8 cellular contexts compared by ENCODE assay signal in the genomic region with DNA sequence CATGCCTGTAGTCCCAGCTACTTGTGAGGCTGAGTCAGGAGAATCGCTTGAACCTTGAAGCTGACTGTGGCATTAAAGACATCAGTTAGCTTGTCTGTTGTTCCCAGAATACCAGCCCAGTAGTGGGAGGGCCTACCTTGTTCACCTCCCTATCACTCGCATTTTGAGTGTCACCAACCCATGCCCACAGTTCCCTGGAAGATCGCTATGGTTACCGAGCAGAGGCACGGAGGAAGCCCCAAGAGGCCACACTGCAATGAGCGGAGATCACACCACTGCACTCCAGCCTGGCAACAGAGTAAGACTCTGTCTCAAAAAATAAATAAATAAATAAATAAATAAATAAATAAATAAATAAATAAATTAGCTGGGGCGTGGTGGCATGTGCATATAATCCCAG. TPM values are rescaled to one million over a fixed set of nuclear protein-coding genes. Genes with fewer than 3 reads are reported as not detected.
"Had no signal": no experiment of that assay in that cellular context is flagged by ENCODE, and none has a peak within 500 bp of the region (broad histone marks: within the 10 kb centered on the region; RNA-seq: fewer than 3 reads in every experiment).

No MANE protein-coding gene starts in this region.

RNA-seq across cellular contexts. Expression of a gene that starts 21.1 kb away (rescaled TPM):
- polyA plus RNA-seq: cardiac muscle cell, hepatocyte had no signal

RNA-seq across cellular contexts. Expression of a gene that starts 55.7 kb away (rescaled TPM):
- total RNA-seq: activated CD8-positive, alpha-beta T cell treated with anti-CD3 and anti-CD28 coated beads, Interleukin-2, amount 10 ng/mL, durations not matched to agents 7 days and 5 days; lower lobe of right lung; smooth muscle cell; T-helper 17 cell; temporal lobe; ureter had no signal
- polyA plus RNA-seq: cardiac muscle cell, smooth muscle cell had no signal
